Comparison of ENCODE assay signal across 19 cellular contexts in genomic region chr2:141498561-141498960, GRCh38.
"Had no signal": no experiment of that assay in that cellular context is flagged by ENCODE, and none has a peak within 500 bp of the region (broad histone marks: within the 10 kb centered on the region; RNA-seq: fewer than 3 reads in every experiment).

No MANE protein-coding gene starts in this region.

- H3K4me1 Mint-ChIP-seq: activated CD4-positive, alpha-beta T cell treated with anti-CD3 and anti-CD28 coated beads, Interleukin-2, amount 10 ng/mL, durations not matched to agents 7 days and 5 days; activated naive CD4-positive, alpha-beta T cell treated with anti-CD3 and anti-CD28 coated beads, Interleukin-2, amount 50 U/mL, for 24 hours had no signal

- H3K27me3 ChIP-seq: right lobe of liver, spleen, upper lobe of left lung had no signal

- H3K9me3 ChIP-seq: prostate gland, right lobe of liver, spleen, upper lobe of left lung had no signal

- H3K27ac Mint-ChIP-seq: activated CD4-positive, alpha-beta T cell treated with anti-CD3 and anti-CD28 coated beads, Interleukin-2, amount 10 ng/mL, durations not matched to agents 7 days and 5 days; activated naive CD4-positive, alpha-beta T cell treated with anti-CD3 and anti-CD28 coated beads, Interleukin-2, amount 50 U/mL, for 24 hours; naive thymus-derived CD8-positive, alpha-beta T cell had no signal

- DNase-seq: activated CD4-positive, alpha-beta T cell treated with anti-CD3 and anti-CD28 coated beads, Interleukin-2, amount 10 ng/mL, durations not matched to agents 7 days and 5 days; activated CD4-positive, CD25-positive, alpha-beta regulatory T cell; activated effector memory CD4-positive, alpha-beta T cell treated with Interleukin-2 at 50 U/mL for 16 hours; amygdala; effector CD8-positive, alpha-beta T cell; hypothalamus; left cardiac atrium; naive thymus-derived CD8-positive, alpha-beta T cell; nucleus accumbens; right lobe of liver; spleen; stimulated activated CD4-positive, alpha-beta T cell treated with anti-CD3 and anti-CD28 coated beads, Interleukin-1b, Interleukin-23, amount 100 ng/mL, for 48 hours; stimulated activated naive CD4-positive, alpha-beta T cell; T-helper 2 cell; upper lobe of left lung had no signal

- H3K36me3 ChIP-seq: prostate gland, right lobe of liver, spleen, upper lobe of left lung had no signal

- H3K27me3 Mint-ChIP-seq: activated CD4-positive, alpha-beta T cell treated with anti-CD3 and anti-CD28 coated beads, Interleukin-2, amount 10 ng/mL, durations not matched to agents 7 days and 5 days; activated naive CD4-positive, alpha-beta T cell treated with anti-CD3 and anti-CD28 coated beads, Interleukin-2, amount 50 U/mL, for 24 hours; naive thymus-derived CD8-positive, alpha-beta T cell had no signal

- H3K4me3 Mint-ChIP-seq: activated CD4-positive, alpha-beta T cell treated with anti-CD3 and anti-CD28 coated beads, Interleukin-2, amount 10 ng/mL, durations not matched to agents 7 days and 5 days; activated naive CD4-positive, alpha-beta T cell treated with anti-CD3 and anti-CD28 coated beads, Interleukin-2, amount 50 U/mL, for 24 hours; naive thymus-derived CD8-positive, alpha-beta T cell had no signal

- H3K9me3 Mint-ChIP-seq: activated CD4-positive, alpha-beta T cell treated with anti-CD3 and anti-CD28 coated beads, Interleukin-2, amount 10 ng/mL, durations not matched to agents 7 days and 5 days; activated naive CD4-positive, alpha-beta T cell treated with anti-CD3 and anti-CD28 coated beads, Interleukin-2, amount 50 U/mL, for 24 hours had no signal

- ATAC-seq: left cardiac atrium; naive thymus-derived CD8-positive, alpha-beta T cell; right lobe of liver had no signal

- H3K4me1 ChIP-seq: prostate gland, right lobe of liver, upper lobe of left lung had no signal

- H3K36me3 Mint-ChIP-seq: activated naive CD4-positive, alpha-beta T cell treated with anti-CD3 and anti-CD28 coated beads, Interleukin-2, amount 50 U/mL, for 24 hours; naive thymus-derived CD8-positive, alpha-beta T cell had no signal

- H3K4me3 ChIP-seq: coronary artery, lung, prostate gland, right lobe of liver, spleen, upper lobe of left lung had no signal

- H3K27ac ChIP-seq: coronary artery, prostate gland, right lobe of liver, spleen, upper lobe of left lung had no signal
